16 cellular contexts compared by ENCODE assay signal in the genomic region with DNA sequence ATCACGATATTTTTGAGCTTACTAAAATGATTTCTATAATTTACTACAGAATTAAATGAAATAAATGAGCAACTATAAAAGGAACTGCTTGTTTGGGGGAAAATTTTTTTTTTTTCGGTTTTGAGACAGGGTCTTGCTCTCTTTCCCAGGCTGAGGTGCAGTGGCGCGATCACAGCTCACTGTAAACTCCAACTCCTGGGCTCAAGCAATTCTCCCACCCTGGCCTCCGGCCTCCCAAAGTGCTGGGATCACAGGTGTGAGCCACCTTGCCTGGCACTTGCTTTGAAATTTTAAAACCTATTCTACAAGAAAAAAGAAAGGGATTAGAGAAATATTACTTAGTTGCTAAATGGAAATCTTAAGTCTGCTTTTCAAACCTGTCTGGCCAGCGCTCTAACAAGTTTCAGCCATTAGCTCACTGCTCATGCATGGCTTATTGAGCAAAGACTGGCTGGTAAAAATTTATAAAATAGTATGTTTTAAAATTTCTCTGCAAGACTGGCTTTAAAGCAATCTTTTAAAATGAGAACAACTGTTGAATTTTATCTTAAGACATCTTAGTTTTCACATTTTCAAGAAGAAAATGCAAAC.
A peak's percentile ranks its signal among the peaks of the same experiment; 100 is the strongest.
DNase-seq lines count a peak whose midpoint lies in the region; ATAC-seq and TF ChIP-seq lines count a peak whose summit lies in the region.
"Had no signal": no experiment of that assay in that cellular context is flagged by ENCODE, and none has a peak within 500 bp of the region (broad histone marks: within the 10 kb centered on the region; RNA-seq: fewer than 3 reads in every experiment).

No MANE protein-coding gene starts in this region.

- H3K4ac ChIP-seq in trophoblast cell (ENCODE audit: low read depth, low read length): no peak overlapping the region

- no peaks in the 10 kb centered on the region for H3K36me3 ChIP-seq in trophoblast cell (ENCODE audit: control insufficient read depth in 1 of 2, insufficient read depth in 2 of 2, low read length in 2 of 2)
- no peaks in the 10 kb centered on the region for H3K36me3 ChIP-seq in thyroid gland
- no peaks in the 10 kb centered on the region for H3K36me3 ChIP-seq in uterus

- no peak overlapping the region for H2BK12ac ChIP-seq in trophoblast cell (ENCODE audit: low read length)

- H2AFZ ChIP-seq in trophoblast cell (ENCODE audit: insufficient read depth, low read length, poor library complexity): no peak overlapping the region

- TF ChIP-seq POLR2A in thyroid gland (IDR thresholded peaks at IDR 0.05) (no peak), uterus (IDR thresholded peaks at IDR 0.05) (no peak)

- no peak overlapping the region for H4K8ac ChIP-seq in trophoblast cell (ENCODE audit: low read depth, low read length)

- no peak overlapping the region for H2BK120ac ChIP-seq in trophoblast cell (ENCODE audit: insufficient read depth, low read length, poor library complexity)

- no peaks in the 10 kb centered on the region for H3K9me3 ChIP-seq in trophoblast cell (ENCODE audit: insufficient read depth, low read depth, low read length)
- H3K9me3 ChIP-seq in thyroid gland: no peaks in the 10 kb centered on the region
- no peaks in the 10 kb centered on the region for H3K9me3 ChIP-seq in uterus
- H3K9me3 ChIP-seq: A549; BLaER1 treated with 17β-estradiol and CSF1 and Interleukin-3, amounts not matched to agents 10 nM and 100 nM; Caco-2 had no signal

- H3K27ac ChIP-seq in trophoblast cell (ENCODE audit: low read depth, low read length) (no peak overlapping the region), thyroid gland (no peak overlapping the region), uterus (no peak overlapping the region)
- H3K27ac ChIP-seq: 22Rv1; A549; BLaER1 treated with 17β-estradiol and CSF1 and Interleukin-3, amounts not matched to agents 10 nM and 100 nM; C4-2B had no signal

- H2AK5ac ChIP-seq in trophoblast cell (ENCODE audit: low read length): no peak overlapping the region

- no peak overlapping the region for H4K12ac ChIP-seq in trophoblast cell (ENCODE audit: low read depth, low read length)

- no peak overlapping the region for H3K18ac ChIP-seq in trophoblast cell (ENCODE audit: low read length)

- H3K4me1 ChIP-seq in trophoblast cell (ENCODE audit: control insufficient read depth in 1 of 2, insufficient read depth in 2 of 2, low read length in 2 of 2): peaks cover 0 to 6% of the 10 kb centered on the region in 2 experiments
- peaks cover 6 to 16% of the 10 kb centered on the region in 2 donors for H3K4me1 ChIP-seq in thyroid gland
- H3K4me1 ChIP-seq in uterus: no peaks in the 10 kb centered on the region
- H3K4me1 ChIP-seq: A549, Caco-2 had no signal

- peaks cover 2% of the 10 kb centered on the region for H3K79me1 ChIP-seq in trophoblast cell (ENCODE audit: low read length)

- H3K4me3 ChIP-seq in epithelial cell of esophagus (ENCODE audit: low read length): no peak overlapping the region
- no peak overlapping the region for H3K4me3 ChIP-seq in trophoblast cell (ENCODE audit: low read depth, low read length)
- no peak overlapping the region for H3K4me3 ChIP-seq in thyroid gland (replicated peaks in 1 of 3)
- no peak overlapping the region for H3K4me3 ChIP-seq in uterus
- H3K4me3 ChIP-seq: A549; BLaER1 treated with 17β-estradiol and CSF1 and Interleukin-3, amounts not matched to agents 10 nM and 100 nM had no signal

- no peak overlapping the region for H2BK5ac ChIP-seq in trophoblast cell (ENCODE audit: low read depth, low read length, poor library complexity)

- peak overlapping the region; percentile 43 for H4K91ac ChIP-seq in trophoblast cell (ENCODE audit: low read depth, low read length)

- no CpG with 5 or more reads among the region's 6 CpGs for WGBS in trophoblast cell (ENCODE audit: extremely low coverage, insufficient coverage, insufficient read length)
- 81 to 82% methylated on average over 6 of the region's 6 CpGs for WGBS in thyroid gland, 2 donors

- H3K4me2 ChIP-seq in trophoblast cell (ENCODE audit: low read length): no peak overlapping the region
- H3K4me2 ChIP-seq: A549; BLaER1 treated with 17β-estradiol and CSF1 and Interleukin-3, amounts not matched to agents 10 nM and 100 nM had no signal

- no peak overlapping the region for H3K23ac ChIP-seq in trophoblast cell (ENCODE audit: low read length)

- no peaks in the 10 kb centered on the region for H3K79me2 ChIP-seq in trophoblast cell (ENCODE audit: control insufficient read depth, insufficient read depth, low read length, poor library complexity)

- no peak for ATAC-seq in GM18868 (IDR thresholded peaks at IDR 0.05; ENCODE audit: unreplicated experiment)
- ATAC-seq: A549; CD8-positive, alpha-beta T cell had no signal

- H3K14ac ChIP-seq in trophoblast cell (ENCODE audit: low read length): no peak overlapping the region

- DNase-seq in epithelial cell of esophagus (ENCODE audit: low read depth) (peak; percentile 58), trophoblast cell (no peak), thyroid gland (peak; percentile 23 to 25), uterus (no peak)
- DNase-seq: AML-193; Caco-2; Calu3; CD4-positive, alpha-beta T cell; CD8-positive, alpha-beta T cell; DMS79 treated with DMSO at 0.1 percent for 48 hours; GF-D8 had no signal

- H3K9ac ChIP-seq in trophoblast cell (ENCODE audit: low read length): no peak overlapping the region
- H3K9ac ChIP-seq: BLaER1 treated with 17β-estradiol and CSF1 and Interleukin-3, amounts not matched to agents 10 nM and 100 nM had no signal

- H3K27me3 ChIP-seq in trophoblast cell (ENCODE audit: insufficient read depth, low read length): no peaks in the 10 kb centered on the region
- no peaks in the 10 kb centered on the region for H3K27me3 ChIP-seq in thyroid gland
- no peaks in the 10 kb centered on the region for H3K27me3 ChIP-seq in uterus
- H3K27me3 ChIP-seq: BLaER1 treated with 17β-estradiol and CSF1 and Interleukin-3, amounts not matched to agents 10 nM and 100 nM had no signal

- intact Hi-C loops in thyroid gland (cut with DNase I) (no loop called here), uterus (cut with DNase I; ENCODE audit: low total_unique reads) (no loop called here)

- TF ChIP-seq CTCF in epithelial cell of esophagus (IDR thresholded peaks at IDR 0.05; ENCODE audit: insufficient read depth, low read depth, low read length, missing control alignments) (no peak), thyroid gland (IDR thresholded peaks at IDR 0.05) (no peak), uterus (IDR thresholded peaks at IDR 0.05) (no peak)

Comparison
In these comparisons a context has a peak if more than half of its experiments do, and no peak if none do; other contexts are left out.
1. DNase-seq: peak in epithelial cell of esophagus (single experiment) and thyroid gland (2 of 2); none in trophoblast cell (0 of 2) and uterus (0 of 2).